8 cellular contexts compared by ENCODE assay signal in genomic region chr1:234933031-234933430, GRCh38.
DNase-seq lines count a peak whose midpoint lies in the region; ATAC-seq and TF ChIP-seq lines count a peak whose summit lies in the region.

No MANE protein-coding gene starts in this region.

- H2BK120ac ChIP-seq in neuronal stem cell (ENCODE audit: low read depth, low read length), result no peak overlapping the region

- H2AFZ ChIP-seq in neuronal stem cell (ENCODE audit: low read length), result peak overlapping the region; percentile 5

- H3K18ac ChIP-seq in neuronal stem cell (ENCODE audit: low read length), result no peak overlapping the region

- no peak overlapping the region for H2BK5ac ChIP-seq in neuronal stem cell (ENCODE audit: low read length)

- H2BK15ac ChIP-seq in neuronal stem cell (ENCODE audit: low read length), result peak overlapping the region; percentile 42

- CTCF ChIA-PET in activated B cell treated with CpG ODN at 0.5 μM for 24 hours (lab: Charles Lee), result interaction anchor here (1.2 to 1.5 kb wide), 3 partner anchors 79 to 321 kb away, joined by 4 to 6 read pairs (median 4); no protein-coding TSS in a partner anchor

- peaks cover 25% of the 10 kb centered on the region for H3K4me1 Mint-ChIP-seq in activated B cell treated with CpG ODN at 0.5 μM for 24 hours

- no peak overlapping the region for H3K9ac ChIP-seq in neuronal stem cell (ENCODE audit: low read depth, low read length, poor library complexity)

- no peaks in the 10 kb centered on the region for H3K9me3 ChIP-seq in neuronal stem cell (replicated peaks in 1 of 2; ENCODE audit: control insufficient read depth in 2 of 2, insufficient read depth in 1 of 2, low read depth in 1 of 2, low read length in 2 of 2)

- peak overlapping the region; percentile 70 for H3K27ac Mint-ChIP-seq in activated B cell treated with CpG ODN at 0.5 μM for 24 hours

- H3K27me3 Mint-ChIP-seq in activated B cell treated with CpG ODN at 0.5 μM for 24 hours, result no peaks in the 10 kb centered on the region

- H2BK12ac ChIP-seq in neuronal stem cell (ENCODE audit: low read length), result no peak overlapping the region

- no peaks in the 10 kb centered on the region for H3K36me3 Mint-ChIP-seq in activated B cell treated with CpG ODN at 0.5 μM for 24 hours (ENCODE audit: low read depth)

- no peak for TF ChIP-seq CTCF in activated B cell treated with CpG ODN at 0.5 μM for 24 hours (IDR thresholded peaks at IDR 0.05)

- H3K23ac ChIP-seq in neuronal stem cell (ENCODE audit: low read depth, low read length, poor library complexity), result no peak overlapping the region

- H3K36me3 ChIP-seq in neuronal stem cell (replicated peaks in 1 of 2; ENCODE audit: control insufficient read depth in 2 of 2, insufficient read depth in 2 of 2, low read length in 2 of 2), result no peaks in the 10 kb centered on the region

- no peak overlapping the region for H2AK5ac ChIP-seq in neuronal stem cell (ENCODE audit: low read depth, low read length)

- H3K4me3 ChIP-seq in neuronal stem cell (ENCODE audit: low read length in 2 of 2), result no peak overlapping the region

- no peak overlapping the region for H4K8ac ChIP-seq in neuronal stem cell (ENCODE audit: low read depth, low read length)

- H3K4me1 ChIP-seq in neuronal stem cell (ENCODE audit: control insufficient read depth in 2 of 2, insufficient read depth in 1 of 2, low read depth in 1 of 2, low read length in 2 of 2), result peaks cover 8 to 22% of the 10 kb centered on the region in 2 donors

- H3K14ac ChIP-seq in neuronal stem cell (ENCODE audit: low read length), result no peak overlapping the region

- H3K27me3 ChIP-seq in neuronal stem cell (ENCODE audit: control insufficient read depth in 3 of 3, insufficient read depth in 3 of 3, low read depth in 1 of 3, low read length in 3 of 3), result no peaks in the 10 kb centered on the region

- ATAC-seq in GM18909 (IDR thresholded peaks at IDR 0.05; ENCODE audit: poor library complexity, unreplicated experiment) (peak; percentile 31), HG02763 (IDR thresholded peaks at IDR 0.05; ENCODE audit: unreplicated experiment) (peak; percentile 28), activated B cell treated with CpG ODN at 0.5 μM for 24 hours (ENCODE audit: low read depth) (peak; percentile 33)

- H3K4ac ChIP-seq in neuronal stem cell (ENCODE audit: low read length), result no peak overlapping the region

- intact Hi-C loops in activated B cell treated with CpG ODN at 0.5 μM for 24 hours (cut with micrococcal nuclease), result loop anchor here (1.0 kb wide), 4 partner anchors 11 to 78 kb away; no protein-coding TSS in a partner anchor
- intact Hi-C loops in posterior cingulate gyrus (cut with DNase I), result no loop called here

- peak overlapping the region; percentile 19 for H4K91ac ChIP-seq in neuronal stem cell (ENCODE audit: low read depth, low read length, poor library complexity)

- POLR2A ChIA-PET in activated B cell treated with CpG ODN at 0.5 μM for 24 hours (lab: Charles Lee), result interaction anchor here (0.6 to 1.8 kb wide), 18 partner anchors 8 to 459 kb away, joined by 3 to 11 read pairs (median 4); partner anchors contain the start of gene IRF2BP2

- H3K4me3 Mint-ChIP-seq in activated B cell treated with CpG ODN at 0.5 μM for 24 hours, result peak overlapping the region; percentile 39

- WGBS in neuronal stem cell (ENCODE audit: extremely low coverage in 2 of 2, insufficient read length in 2 of 2, insufficient replicate concordance in 1 of 2), 2 donors, result no CpG with 5 or more reads among the region's 5 CpGs

- DNase-seq in activated B cell treated with CpG ODN at 0.5 μM for 24 hours (no peak), neuronal stem cell (ENCODE audit: low spot score) (no peak), NCI-H69 (lab: John Stamatoyannopoulos, UW) (no peak), NCI-H2081 treated with DMSO at 0.1 percent for 48 hours (lab: John Stamatoyannopoulos, UW) (no peak), posterior cingulate gyrus (no peak)
- no peak for DNase-seq in stimulated activated CD4-positive, alpha-beta T cell treated with anti-CD3 and anti-CD28 coated beads, Interleukin-12 subunit alpha, Interleukin-12 subunit beta, amount 100 ng/mL, for 4 hours

- no peaks in the 10 kb centered on the region for H3K79me1 ChIP-seq in neuronal stem cell (ENCODE audit: low read depth, low read length)

- no peaks in the 10 kb centered on the region for H3K9me3 Mint-ChIP-seq in activated B cell treated with CpG ODN at 0.5 μM for 24 hours

- no peak overlapping the region for H3K4me2 ChIP-seq in neuronal stem cell (ENCODE audit: insufficient read depth, low read length, poor library complexity, severe bottlenecking)

- no peak overlapping the region for H3K27ac ChIP-seq in neuronal stem cell (replicated peaks; ENCODE audit: low read length)
